8 cellular contexts compared by ENCODE assay signal in genomic region chr10:124744688-124745055, GRCh38. TPM values are rescaled to one million over a fixed set of nuclear protein-coding genes. Genes with fewer than 3 reads are reported as not detected.
A peak's percentile ranks its signal among the peaks of the same experiment; 100 is the strongest.
DNase-seq lines count a peak whose midpoint lies in the region; ATAC-seq lines count a peak whose summit lies in the region.

No MANE protein-coding gene starts in this region.

- no peaks in the 10 kb centered on the region for H3K36me3 ChIP-seq in BLaER1
- no peaks in the 10 kb centered on the region for H3K36me3 ChIP-seq in thymus (ENCODE audit: control insufficient read depth, insufficient read depth)

- peak overlapping the region; percentile 32 to 81 (median 57) for H3K27ac Mint-ChIP-seq in IgD-negative memory B cell

- H3K4me3 ChIP-seq in BLaER1, result peak overlapping the region; percentile 96
- peak overlapping the region; percentile 95 for H3K4me3 ChIP-seq in thymus (ENCODE audit: low read length)

- H3K4me1 ChIP-seq in BLaER1, result peaks cover 40% of the 10 kb centered on the region
- H3K4me1 ChIP-seq in thymus (ENCODE audit: control insufficient read depth, insufficient read depth, low read length), result peaks cover 13% of the 10 kb centered on the region

- H3K36me3 Mint-ChIP-seq in IgD-negative memory B cell, result peaks cover 4% of the 10 kb centered on the region

- H3K27me3 ChIP-seq in BLaER1, result no peaks in the 10 kb centered on the region
- no peaks in the 10 kb centered on the region for H3K27me3 ChIP-seq in thymus (ENCODE audit: control insufficient read depth, insufficient read depth)

- ATAC-seq in left lobe of liver (peak; percentile 7), HG03354 (IDR thresholded peaks at IDR 0.05; ENCODE audit: poor library complexity, severe bottlenecking, unreplicated experiment) (no peak)

- peaks cover 29% of the 10 kb centered on the region for H4K20me1 ChIP-seq in BLaER1

- 2% methylated on average over 8 of the region's 8 CpGs for WGBS in thymus

- H3K4me1 Mint-ChIP-seq in IgD-negative memory B cell, result peaks cover 29 to 44% (median 39%) of the 10 kb centered on the region in 3 donors

- in situ Hi-C loops in T47D (cut with HindIII; ENCODE audit: low pct_unique_long_range_greater_than_20kb, low sequenced_read_pairs), result no loop called here

- H3K27me3 Mint-ChIP-seq in IgD-negative memory B cell, result no peaks in the 10 kb centered on the region

- H3K27ac ChIP-seq in BLaER1 (peak overlapping the region; percentile 93; the same call in 1 of the 2 replicates), thymus (ENCODE audit: low read depth) (peak overlapping the region; percentile 93)

- peak overlapping the region; percentile 92 for H3K4me2 ChIP-seq in BLaER1

- peak; percentile 14 to 67 for DNase-seq in T47D (ENCODE audit: low read depth in 1 of 2, low spot score in 1 of 2)
- DNase-seq in left lobe of liver (ENCODE audit: low spot score), result no peak
- no peak for DNase-seq in NCI-H187 (lab: John Stamatoyannopoulos, UW)
- DNase-seq in stimulated activated naive CD4-positive, alpha-beta T cell (lab: John Stamatoyannopoulos, UW), result no peak

- peak overlapping the region; percentile 96 for H3K9ac ChIP-seq in BLaER1

- no peaks in the 10 kb centered on the region for H3K9me3 Mint-ChIP-seq in IgD-negative memory B cell

- H3K9me3 ChIP-seq in BLaER1 (no peaks in the 10 kb centered on the region), thymus (ENCODE audit: control insufficient read depth) (no peaks in the 10 kb centered on the region)

- H3K4me3 Mint-ChIP-seq in IgD-negative memory B cell, result peak overlapping the region; percentile 78 to 89 (median 84)

RNA-seq across cellular contexts. Expression of gene FAM53B, which starts 0.5 kb away (rescaled TPM):
- polyA plus RNA-seq in IgD-negative memory B cell, result 48.9 TPM
- total RNA-seq in left lobe of liver, result 5.7 TPM
- polyA plus RNA-seq in thymus, result 46.2 TPM

RNA-seq across cellular contexts. Expression of gene EEF1AKMT2, which starts 47.0 kb away (rescaled TPM):
- polyA plus RNA-seq in IgD-negative memory B cell (23.3 TPM), thymus (27.3 TPM)
- total RNA-seq in left lobe of liver, result 6.8 TPM

RNA-seq across cellular contexts. Expression of gene ABRAXAS2, which starts 56.9 kb away (rescaled TPM):
- polyA plus RNA-seq in IgD-negative memory B cell (13.7 TPM), thymus (13.0 TPM)
- 6.6 TPM for total RNA-seq in left lobe of liver

Comparison
In these comparisons a context has a peak if more than half of its experiments do, and no peak if none do; other contexts are left out.
1. DNase-seq: peak in T47D (2 of 2); none in left lobe of liver (single experiment), NCI-H187 (0 of 2) and stimulated activated naive CD4-positive, alpha-beta T cell (0 of 6).